In the genomic region with DNA sequence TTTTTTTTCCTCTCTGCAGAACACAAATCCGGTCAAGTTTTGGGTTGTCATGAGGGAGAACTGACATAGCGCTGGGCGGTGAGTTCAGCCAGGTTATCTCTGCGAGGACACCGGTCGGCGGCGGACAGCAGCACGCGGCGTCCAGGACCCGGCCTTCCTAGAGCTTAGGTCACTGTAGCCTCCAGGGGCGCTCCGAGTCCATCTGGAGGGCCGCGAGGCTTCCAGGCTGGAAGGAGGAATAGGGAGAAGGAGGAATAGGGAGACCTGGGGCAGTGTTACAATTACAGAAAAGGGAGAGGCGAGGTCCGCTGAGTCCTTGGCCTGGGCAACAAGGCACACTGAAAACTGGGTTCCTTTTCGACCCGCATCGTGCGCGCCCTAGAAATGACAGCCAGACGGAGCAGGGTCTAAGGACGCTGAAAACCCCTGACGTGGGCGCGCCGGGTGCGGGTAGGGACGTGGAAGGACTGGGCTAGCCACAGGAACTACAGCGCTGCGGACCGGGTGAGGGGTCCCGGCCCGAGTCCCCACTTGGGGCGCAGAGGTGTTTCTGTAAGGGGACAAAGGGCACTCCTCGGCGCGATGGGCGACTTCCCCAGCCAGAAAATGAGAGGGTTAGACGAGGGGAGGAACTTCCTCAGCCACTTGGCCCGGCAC, we compare ENCODE assay signal across 8 cellular contexts. TPM values are rescaled to one million over a fixed set of nuclear protein-coding genes. Genes with fewer than 3 reads are reported as not detected.
DNase-seq lines count a peak whose midpoint lies in the region; ATAC-seq and TF ChIP-seq lines count a peak whose summit lies in the region.

No MANE protein-coding gene starts in this region.

- H3K27me3 ChIP-seq in BLaER1 treated with 17β-estradiol and CSF1 and Interleukin-3, amounts not matched to agents 10 nM and 100 nM: peaks cover 65 to 79% (median 75%) of the 10 kb centered on the region in 11 experiments
- H3K27me3 ChIP-seq in thyroid gland: no peaks in the 10 kb centered on the region

- DNase-seq in astrocyte of the hippocampus (ENCODE audit: low read depth, low spot score): peak; percentile 69
- peak in 1 of 2 donors; percentile 46 for DNase-seq in left colon
- peak; percentile 67 to 68 for DNase-seq in thyroid gland
- no peak for DNase-seq in cerebellar nuclear complex (lab: John Stamatoyannopoulos, UW)
- no peak for DNase-seq in COLO829 (ENCODE audit: low spot score)

- H3K36me3 ChIP-seq in BLaER1 treated with 17β-estradiol and CSF1 and Interleukin-3, amounts not matched to agents 10 nM and 100 nM: no peaks in the 10 kb centered on the region
- no peaks in the 10 kb centered on the region for H3K36me3 ChIP-seq in thyroid gland

- TF ChIP-seq CTCF in thyroid gland (IDR thresholded peaks at IDR 0.05): peak in 4 of 6 experiments; percentile 15 to 44 (median 27)

- peak overlapping the region in 3 of 11 experiments; percentile 57 to 62 (median 58); a peak in 5 of 22 replicates for H3K9ac ChIP-seq in BLaER1 treated with 17β-estradiol and CSF1 and Interleukin-3, amounts not matched to agents 10 nM and 100 nM

- no peak for TF ChIP-seq POLR2A in thyroid gland (IDR thresholded peaks at IDR 0.05)

- H3K9me3 ChIP-seq in BLaER1 treated with 17β-estradiol and CSF1 and Interleukin-3, amounts not matched to agents 10 nM and 100 nM (replicated peaks in 1 of 11): no peaks in the 10 kb centered on the region
- H3K9me3 ChIP-seq in thyroid gland: no peaks in the 10 kb centered on the region

- H3K4me2 ChIP-seq in BLaER1 treated with 17β-estradiol and CSF1 and Interleukin-3, amounts not matched to agents 10 nM and 100 nM: peak overlapping the region; percentile 85 to 98 (median 91)

- H4K20me1 ChIP-seq in BLaER1 treated with 17β-estradiol and CSF1 and Interleukin-3, amounts not matched to agents 10 nM and 100 nM: peaks cover 0 to 32% (median 11%) of the 10 kb centered on the region in 11 experiments; a peak in 15 of 22 replicates

- peak overlapping the region; percentile 37 to 71 (median 60); a peak in 16 of 20 replicates for H3K4me3 ChIP-seq in BLaER1 treated with 17β-estradiol and CSF1 and Interleukin-3, amounts not matched to agents 10 nM and 100 nM
- H3K4me3 ChIP-seq in thyroid gland (replicated peaks in 1 of 3): peak overlapping the region in 1 of 3 donors; percentile 39

- intact Hi-C loops in left colon (cut with DNase I, micrococcal nuclease): no loop called here
- intact Hi-C loops in thyroid gland (cut with DNase I): loop anchor here (5.0 kb wide), 1 partner anchor 489 kb away; no protein-coding TSS in a partner anchor

- no peak overlapping the region for H3K27ac ChIP-seq in BLaER1 treated with 17β-estradiol and CSF1 and Interleukin-3, amounts not matched to agents 10 nM and 100 nM
- peak overlapping the region in 1 of 3 donors; percentile 56 for H3K27ac ChIP-seq in thyroid gland

- ATAC-seq in HG03354 (IDR thresholded peaks at IDR 0.05; ENCODE audit: poor library complexity, severe bottlenecking, unreplicated experiment): peak; percentile 30
- peak; percentile 69 for ATAC-seq in left colon
- no peak for ATAC-seq in HG02938 (IDR thresholded peaks at IDR 0.05; ENCODE audit: unreplicated experiment)

- H3K4me1 ChIP-seq in BLaER1 treated with 17β-estradiol and CSF1 and Interleukin-3, amounts not matched to agents 10 nM and 100 nM: peaks cover 18 to 30% (median 24%) of the 10 kb centered on the region in 10 experiments; a peak in 19 of 20 replicates
- peaks cover 33 to 37% of the 10 kb centered on the region in 2 donors for H3K4me1 ChIP-seq in thyroid gland

- WGBS in thyroid gland, 2 donors: 13 to 19% methylated on average over 40 to 42 of the region's 43 CpGs

RNA-seq across cellular contexts. Expression of a gene that starts 0.5 kb away (rescaled TPM):
- 1 to 10 TPM in 1 of 2 donors, under 1 TPM in 1; 0.21 to 1.5 TPM for total RNA-seq in left colon
- 10 to 100 TPM; 13.6 to 23.2 (median 15.1) TPM for total RNA-seq in thyroid gland

Comparison
In these comparisons a context has a peak if more than half of its experiments do, and no peak if none do; other contexts are left out.
1. DNase-seq: peak in astrocyte of the hippocampus (single experiment) and thyroid gland (2 of 2); none in cerebellar nuclear complex (0 of 2) and COLO829 (single experiment).
2. RNA of a gene that starts 0.5 kb away (total RNA-seq): 13.6 to 23.2 TPM in thyroid gland; 0.21 to 1.5 TPM in left colon; every median in the first group is over 4 times any median in the second.